Comparison of ENCODE assay signal across 19 cellular contexts in genomic region chr1:48234086-48234485, GRCh38. TPM values are rescaled to one million over a fixed set of nuclear protein-coding genes. Genes with fewer than 3 reads are reported as not detected.
DNase-seq lines count a peak whose midpoint lies in the region; FAIRE-seq and TF ChIP-seq lines count a peak whose summit lies in the region.
"Had no signal": no experiment of that assay in that cellular context is flagged by ENCODE, and none has a peak within 500 bp of the region (broad histone marks: within the 10 kb centered on the region; RNA-seq: fewer than 3 reads in every experiment).

No MANE protein-coding gene starts in this region.

- H3K27me3 Mint-ChIP-seq in astrocyte (ENCODE audit: low read depth, unreplicated experiment) (peaks cover 44% of the 10 kb centered on the region), neural crest cell (ENCODE audit: low read depth) (no peaks in the 10 kb centered on the region)

- H3K27me3 ChIP-seq in astrocyte (ENCODE audit: insufficient read depth, low read length) = no peaks in the 10 kb centered on the region
- no peaks in the 10 kb centered on the region for H3K27me3 ChIP-seq in esophagus muscularis mucosa
- H3K27me3 ChIP-seq: BE2C had no signal

- H3K9me3 Mint-ChIP-seq in astrocyte (ENCODE audit: unreplicated experiment) (no peaks in the 10 kb centered on the region), neural crest cell (no peaks in the 10 kb centered on the region)
- H3K9me3 Mint-ChIP-seq: CD4-positive, alpha-beta memory T cell had no signal

- no peak overlapping the region for H3K4me3 Mint-ChIP-seq in astrocyte (ENCODE audit: unreplicated experiment)
- H3K4me3 Mint-ChIP-seq in neural crest cell = no peak overlapping the region
- H3K4me3 Mint-ChIP-seq: CD4-positive, alpha-beta memory T cell; HFFc6 had no signal

- no peak for TF ChIP-seq CTCF in astrocyte (IDR thresholded peaks at IDR 0.05; ENCODE audit: insufficient read depth, low read depth, low read length)
- TF ChIP-seq CTCF in neural crest cell (conservative IDR thresholded peaks at IDR 0.05) = no peak
- TF ChIP-seq CTCF in esophagus muscularis mucosa (IDR thresholded peaks at IDR 0.05) = no peak

- no peaks in the 10 kb centered on the region for H3K79me2 ChIP-seq in astrocyte (ENCODE audit: insufficient read depth, low read length)

- no peak for TF ChIP-seq POLR2A in esophagus muscularis mucosa (IDR thresholded peaks at IDR 0.05; ENCODE audit: low read depth)

- no peak overlapping the region for H3K4me3 ChIP-seq in astrocyte (ENCODE audit: insufficient read depth, low read depth, low read length)
- H3K4me3 ChIP-seq in esophagus muscularis mucosa = no peak overlapping the region
- H3K4me3 ChIP-seq: A549 had no signal

- WGBS in esophagus muscularis mucosa = 66% methylated on average over 7 of the region's 7 CpGs

- H3K4me2 ChIP-seq in astrocyte (ENCODE audit: low read length) = no peak overlapping the region
- H3K4me2 ChIP-seq: A549 had no signal

- intact Hi-C loops in esophagus muscularis mucosa (cut with DNase I) = no loop called here

- H3K36me3 ChIP-seq in astrocyte (ENCODE audit: insufficient read depth, low read length) = no peaks in the 10 kb centered on the region
- H3K36me3 ChIP-seq in esophagus muscularis mucosa = no peaks in the 10 kb centered on the region
- H3K36me3 ChIP-seq: BE2C had no signal

- H3K4me1 Mint-ChIP-seq in astrocyte (ENCODE audit: low read depth, unreplicated experiment) = no peaks in the 10 kb centered on the region
- H3K4me1 Mint-ChIP-seq in neural crest cell = no peaks in the 10 kb centered on the region
- H3K4me1 Mint-ChIP-seq: CD4-positive, alpha-beta memory T cell had no signal

- DNase-seq in RPMI7951 (ENCODE audit: low read depth) = peak; percentile 5
- DNase-seq in astrocyte (ENCODE audit: low read depth) = no peak
- peak; percentile 48 for DNase-seq in islet precursor cell
- DNase-seq in neural crest cell (ENCODE audit: low read depth, low spot score) = no peak
- DNase-seq in esophagus muscularis mucosa (ENCODE audit: extremely low spot score) = no peak
- no peak for DNase-seq in NCI-H345 treated with DMSO at 0.1 percent for 48 hours (lab: John Stamatoyannopoulos, UW; ENCODE audit: unreplicated experiment)
- DNase-seq in DMS79 (lab: John Stamatoyannopoulos, UW) = no peak
- DNase-seq: BE2C; CD4-positive, alpha-beta memory T cell; DMS79 treated with DMSO at 0.1 percent for 48 hours; EL; HCEC 1CT; HFFc6 had no signal

- no peak overlapping the region for H2AFZ ChIP-seq in astrocyte (ENCODE audit: low read depth, low read length)

- FAIRE-seq in astrocyte (lab: Jason Lieb, UNC) = no peak
- FAIRE-seq: A549, G401.6, GM12891 had no signal

- TF ChIP-seq EP300 in esophagus muscularis mucosa (IDR thresholded peaks at IDR 0.05) = no peak

- H3K27ac ChIP-seq in astrocyte (ENCODE audit: low read depth, low read length) (no peak overlapping the region), esophagus muscularis mucosa (replicated peaks in 1 of 4) (no peak overlapping the region)
- H3K27ac ChIP-seq: A549, C4-2B, HL-60 had no signal

- H3K9me3 ChIP-seq in astrocyte (ENCODE audit: insufficient read depth, low read depth, low read length) (no peaks in the 10 kb centered on the region), esophagus muscularis mucosa (no peaks in the 10 kb centered on the region)
- H3K9me3 ChIP-seq: A549, BE2C had no signal

- no peaks in the 10 kb centered on the region for H3K36me3 Mint-ChIP-seq in astrocyte (ENCODE audit: low read depth, unreplicated experiment)
- no peaks in the 10 kb centered on the region for H3K36me3 Mint-ChIP-seq in neural crest cell (ENCODE audit: low read depth)
- H3K36me3 Mint-ChIP-seq: CD4-positive, alpha-beta memory T cell had no signal

- H3K27ac Mint-ChIP-seq in astrocyte (ENCODE audit: unreplicated experiment) (peak overlapping the region; percentile 41), neural crest cell (ENCODE audit: unreplicated experiment) (peak overlapping the region; percentile 66)
- H3K27ac Mint-ChIP-seq: HFFc6 had no signal

- no peak overlapping the region for H3K9ac ChIP-seq in astrocyte (ENCODE audit: low read length)

- H3K4me1 ChIP-seq in astrocyte (ENCODE audit: insufficient read depth, low read length) (no peaks in the 10 kb centered on the region), esophagus muscularis mucosa (peaks cover 0 to 8% (median 7%) of the 10 kb centered on the region in 4 donors)
- H3K4me1 ChIP-seq: A549, BE2C had no signal

- H4K20me1 ChIP-seq in astrocyte (ENCODE audit: insufficient read depth, low read length) = no peaks in the 10 kb centered on the region

RNA-seq across cellular contexts. Expression of gene SLC5A9, which starts 11.6 kb away (rescaled TPM):
- total RNA-seq in RPMI7951 (2014; rRNA removed; shearing (Covaris generic)) = not detected in 2 replicates
- total RNA-seq in astrocyte (not detected in 2 replicates), neural crest cell (not detected in 2 replicates), esophagus muscularis mucosa (1 to 10 TPM in 1 of 4 donors, under 1 TPM in 1, not detected in 2; 0.42 to 1.3 TPM)
- total RNA-seq: CD4-positive, alpha-beta memory T cell; H4; HFFc6 had no signal

Comparison
In these comparisons a context has a peak if more than half of its experiments do, and no peak if none do; other contexts are left out.
1. DNase-seq: peak in RPMI7951 (single experiment) and islet precursor cell (single experiment); none in astrocyte (single experiment), neural crest cell (single experiment), esophagus muscularis mucosa (single experiment), NCI-H345 treated with DMSO at 0.1 percent for 48 hours (single experiment) and DMS79 (single experiment).